In genomic region chr6:104711371-104711770, GRCh38 we compare ENCODE assay signal across 1 cellular context.
TF ChIP-seq lines count a peak whose summit lies in the region.

No MANE protein-coding gene starts in this region.

TF ChIP-seq in HepG2, 621 proteins besides CTCF, POLR2A, EP300 and RAD21 (continued from another document and continues in another):
- TF ChIP-seq ZNF264 (CRISPR knock-in tag; IDR thresholded peaks at IDR 0.05) (no peak), ZBTB25 (CRISPR knock-in tag; IDR thresholded peaks at IDR 0.05) (no peak), ZNF720 (CRISPR knock-in tag; IDR thresholded peaks at IDR 0.05) (no peak), CEBPG (CRISPR knock-in tag; IDR thresholded peaks at IDR 0.05) (peak; percentile 62), ZNF704 (CRISPR knock-in tag; IDR thresholded peaks at IDR 0.05; ENCODE audit: borderline replicate concordance) (no peak), ZKSCAN8 (CRISPR knock-in tag; IDR thresholded peaks at IDR 0.05; ENCODE audit: borderline replicate concordance) (no peak), ARID3A (IDR thresholded peaks at IDR 0.05; ENCODE audit: low read depth, low read length) (peak; percentile 83), HDAC1 (CRISPR knock-in tag; IDR thresholded peaks at IDR 0.05) (no peak), ZNF563 (CRISPR knock-in tag; IDR thresholded peaks at IDR 0.05) (no peak), SAP130 (CRISPR knock-in tag; IDR thresholded peaks at IDR 0.05; ENCODE audit: low read depth) (peak; percentile 68), TEAD3 (CRISPR knock-in tag; optimal IDR thresholded peaks at IDR 0.05; ENCODE audit: borderline replicate concordance) (peak; percentile 12), E2F5 (CRISPR knock-in tag; conservative IDR thresholded peaks at IDR 0.05) (no peak), ZNF839 (CRISPR knock-in tag; IDR thresholded peaks at IDR 0.05; ENCODE audit: borderline replicate concordance) (no peak), NR2F1 (CRISPR knock-in tag; IDR thresholded peaks at IDR 0.05) (peak in 1 of 2 experiments; percentile 55; a peak in 1 of 4 replicates), ZNF687 (CRISPR knock-in tag; IDR thresholded peaks at IDR 0.05) (no peak), ZNF580 (CRISPR knock-in tag; IDR thresholded peaks at IDR 0.05; ENCODE audit: borderline replicate concordance, low read depth) (no peak), KLF16 (CRISPR knock-in tag; IDR thresholded peaks at IDR 0.05) (0 out of 4 replicates have a peak, but pooled peaks of 1 of the 2 experiments have one; percentile 38), ZNF468 (CRISPR knock-in tag; IDR thresholded peaks at IDR 0.05) (no peak), YEATS4 (CRISPR knock-in tag; IDR thresholded peaks at IDR 0.05; ENCODE audit: borderline replicate concordance) (no peak), ATF4 (CRISPR knock-in tag; IDR thresholded peaks at IDR 0.05) (peak in 1 of 2 experiments; percentile 49; a peak in 1 of 4 replicates), ZFP91 (CRISPR knock-in tag; IDR thresholded peaks at IDR 0.05; ENCODE audit: borderline replicate concordance) (no peak), ZC3H4 (CRISPR knock-in tag; IDR thresholded peaks at IDR 0.05; ENCODE audit: borderline replicate concordance) (no peak), FOSL2 (CRISPR knock-in tag; IDR thresholded peaks at IDR 0.05) (peak; percentile 92), RARA (CRISPR knock-in tag; IDR thresholded peaks at IDR 0.05) (peak; percentile 84), ZNF614 (CRISPR knock-in tag; IDR thresholded peaks at IDR 0.05; ENCODE audit: borderline replicate concordance) (0 out of 2 replicates have a peak, but pooled peaks have one; percentile 35), RXRB (CRISPR knock-in tag; IDR thresholded peaks at IDR 0.05; ENCODE audit: borderline replicate concordance) (peak; percentile 55), ZNF230 (CRISPR knock-in tag; IDR thresholded peaks at IDR 0.05) (no peak), ZNF572 (CRISPR knock-in tag; IDR thresholded peaks at IDR 0.05) (no peak), ZNF678 (CRISPR knock-in tag; IDR thresholded peaks at IDR 0.05) (no peak), ZBTB4 (CRISPR knock-in tag; IDR thresholded peaks at IDR 0.05; ENCODE audit: borderline replicate concordance) (no peak), SMAD3 (CRISPR knock-in tag; IDR thresholded peaks at IDR 0.05) (0 out of 2 replicates have a peak, but pooled peaks have one; percentile 26), ZNF737 (CRISPR knock-in tag; IDR thresholded peaks at IDR 0.05; ENCODE audit: borderline replicate concordance) (no peak), ZNF18 (CRISPR knock-in tag; IDR thresholded peaks at IDR 0.05; ENCODE audit: insufficient replicate concordance) (no peak), GMEB1 (CRISPR knock-in tag; IDR thresholded peaks at IDR 0.05; ENCODE audit: borderline replicate concordance) (no peak), ZSCAN9 (CRISPR knock-in tag; IDR thresholded peaks at IDR 0.05; ENCODE audit: borderline replicate concordance) (0 out of 2 replicates have a peak, but pooled peaks have one; percentile 45), ZNF329 (CRISPR knock-in tag; IDR thresholded peaks at IDR 0.05; ENCODE audit: low read depth) (no peak), GATAD2A (CRISPR knock-in tag; IDR thresholded peaks at IDR 0.05) (peak; percentile 72), BHLHE40 (IDR thresholded peaks at IDR 0.05; ENCODE audit: low read length) (peak; percentile 93)
